Comparison of ENCODE assay signal across 33 cellular contexts in genomic region chr1:222424826-222425225, GRCh38.
DNase-seq lines count a peak whose midpoint lies in the region; ATAC-seq, FAIRE-seq and TF ChIP-seq lines count a peak whose summit lies in the region.
"Had no signal": no experiment of that assay in that cellular context is flagged by ENCODE, and none has a peak within 500 bp of the region (broad histone marks: within the 10 kb centered on the region; RNA-seq: fewer than 3 reads in every experiment).

No MANE protein-coding gene starts in this region.

- H3K27ac ChIP-seq in liver (ENCODE audit: low read depth in 1 of 2, low read length in 2 of 2): no peak overlapping the region
- H3K27ac ChIP-seq in HepG2 (ENCODE audit: extremely low read length, insufficient read depth, low read length): no peak overlapping the region
- H3K27ac ChIP-seq in right lobe of liver: no peak overlapping the region
- H3K27ac ChIP-seq in trophoblast cell (ENCODE audit: low read depth, low read length): no peak overlapping the region
- no peak overlapping the region for H3K27ac ChIP-seq in OCI-LY7 (ENCODE audit: low read depth, low read length, poor library complexity, severe bottlenecking)
- H3K27ac ChIP-seq: 22Rv1; A549; BLaER1; BLaER1 treated with 17β-estradiol and CSF1 and Interleukin-3, amounts not matched to agents 10 nM and 100 nM; C4-2B had no signal

- H3K27me3 ChIP-seq in liver (ENCODE audit: control insufficient read depth in 4 of 4, insufficient read depth in 4 of 4, low read length in 3 of 4): no peaks in the 10 kb centered on the region
- H3K27me3 ChIP-seq in HepG2 (ENCODE audit: control insufficient read depth in 1 of 2, insufficient read depth in 2 of 2, low read length in 2 of 2): no peaks in the 10 kb centered on the region; a peak in 1 of 5 replicates
- no peaks in the 10 kb centered on the region for H3K27me3 ChIP-seq in right lobe of liver
- H3K27me3 ChIP-seq in trophoblast cell (ENCODE audit: insufficient read depth, low read length): no peaks in the 10 kb centered on the region
- H3K27me3 ChIP-seq: BE2C; BLaER1; BLaER1 treated with 17β-estradiol and CSF1 and Interleukin-3, amounts not matched to agents 10 nM and 100 nM had no signal

- no peak overlapping the region for H2AK5ac ChIP-seq in trophoblast cell (ENCODE audit: low read length)

- no peak for TF ChIP-seq POLR2A in HepG2 (IDR thresholded peaks at IDR 0.05; ENCODE audit: insufficient read depth in 1 of 2, low read depth in 2 of 2, low read length in 2 of 2)
- TF ChIP-seq POLR2A in right lobe of liver (IDR thresholded peaks at IDR 0.05): no peak

- H3K14ac ChIP-seq in trophoblast cell (ENCODE audit: low read length): no peak overlapping the region

- no peak overlapping the region for H3K4ac ChIP-seq in trophoblast cell (ENCODE audit: low read depth, low read length)

- in situ Hi-C loops in HepG2 (cut with HindIII; ENCODE audit: extremely low pct_ligation_motif_present, low pct_unique_long_range_greater_than_20kb): no loop called here

- no peak for FAIRE-seq in HepG2 (lab: Jason Lieb, UNC)
- FAIRE-seq: A204.1, A549, D721Med had no signal

- ATAC-seq in HepG2 (no peak), left lobe of liver (peak; percentile 92), right lobe of liver (peak; percentile 49 to 96 (median 83))
- ATAC-seq: A549; CD8-positive, alpha-beta T cell had no signal

- DNase-seq in HepG2 (ENCODE audit: low spot score): no peak
- no peak for DNase-seq in left lobe of liver (ENCODE audit: low spot score)
- peak in 1 of 3 donors; percentile 50 for DNase-seq in right lobe of liver
- DNase-seq in trophoblast cell: no peak
- no peak for DNase-seq in OCI-LY7 (ENCODE audit: low spot score)
- DNase-seq: 8988T; ACHN; AML-193; BE2C; C1 segment of cervical spinal cord; Caco-2; Calu3; CD4-positive, alpha-beta memory T cell; CD4-positive, alpha-beta T cell; CD4-positive, CD25-positive, alpha-beta regulatory T cell; CD8-positive, alpha-beta memory T cell; CD8-positive, alpha-beta T cell; COR-L47; DMS 273 treated with DMSO at 0.1 percent for 48 hours; DMS153; DMS53; DMS79; DMS79 treated with DMSO at 0.1 percent for 48 hours; DND-41; EL had no signal

- intact Hi-C loops in HepG2 (cut with micrococcal nuclease; ENCODE audit: unreplicated experiment) (no loop called here), right lobe of liver (cut with DNase I) (no loop called here), OCI-LY7 (cut with micrococcal nuclease; ENCODE audit: unreplicated experiment) (no loop called here)

- H3K9ac ChIP-seq in liver (ENCODE audit: low read depth in 1 of 2, low read length in 2 of 2): no peak overlapping the region
- no peak overlapping the region for H3K9ac ChIP-seq in HepG2 (ENCODE audit: insufficient read depth, low read depth, low read length)
- H3K9ac ChIP-seq in trophoblast cell (ENCODE audit: low read length): no peak overlapping the region
- H3K9ac ChIP-seq: BLaER1; BLaER1 treated with 17β-estradiol and CSF1 and Interleukin-3, amounts not matched to agents 10 nM and 100 nM had no signal

- no peak overlapping the region for H2BK12ac ChIP-seq in trophoblast cell (ENCODE audit: low read length)

- H3K18ac ChIP-seq in trophoblast cell (ENCODE audit: low read length): no peak overlapping the region

- BruUV-seq in HepG2 (replicated peaks; lab: Mats Ljungman, UMichigan): no TSS peak
- no TSS peak for BruUV-seq in OCI-LY7 (replicated peaks; lab: Mats Ljungman, UMichigan)

- H3K9me3 ChIP-seq in liver (ENCODE audit: control insufficient read depth in 4 of 4, low read length in 3 of 4): no peaks in the 10 kb centered on the region
- no peaks in the 10 kb centered on the region for H3K9me3 ChIP-seq in HepG2 (ENCODE audit: low read length)
- H3K9me3 ChIP-seq in right lobe of liver: no peaks in the 10 kb centered on the region
- H3K9me3 ChIP-seq in trophoblast cell (ENCODE audit: insufficient read depth, low read depth, low read length): no peaks in the 10 kb centered on the region
- no peaks in the 10 kb centered on the region for H3K9me3 ChIP-seq in OCI-LY7 (ENCODE audit: low read length)
- H3K9me3 ChIP-seq: BE2C, Caco-2 had no signal

- no peak overlapping the region for H3K4me3 ChIP-seq in liver (ENCODE audit: low read depth in 1 of 3, low read length in 3 of 3)
- H3K4me3 ChIP-seq in HepG2 (replicated peaks in 1 of 3; ENCODE audit: insufficient read depth in 1 of 3, low read depth in 2 of 3, low read length in 3 of 3): no peak overlapping the region
- H3K4me3 ChIP-seq in right lobe of liver: no peak overlapping the region
- H3K4me3 ChIP-seq in trophoblast cell (ENCODE audit: low read depth, low read length): no peak overlapping the region
- H3K4me3 ChIP-seq in OCI-LY7 (ENCODE audit: low read depth, low read length, poor library complexity, severe bottlenecking): no peak overlapping the region
- H3K4me3 ChIP-seq: A549; BLaER1; BLaER1 treated with 17β-estradiol and CSF1 and Interleukin-3, amounts not matched to agents 10 nM and 100 nM had no signal

- no peak overlapping the region for H4K8ac ChIP-seq in trophoblast cell (ENCODE audit: low read depth, low read length)

- POLR2A ChIA-PET in HepG2 (lab: Yijun Ruan, JAX) (no interaction called here), OCI-LY7 (lab: Charles Lee) (interaction anchor here (0.6 kb wide), 1 partner anchor 416 kb away, joined by 4 read pairs; no protein-coding TSS in a partner anchor)

- no peak for TF ChIP-seq EP300 in HepG2 (IDR thresholded peaks at IDR 0.05; ENCODE audit: low read depth in 2 of 2, low read length in 2 of 2)
- no peak for TF ChIP-seq EP300 in HepG2 (CRISPR knock-in tag; IDR thresholded peaks at IDR 0.05; ENCODE audit: borderline replicate concordance)

- TF ChIP-seq CTCF in liver (IDR thresholded peaks at IDR 0.05; ENCODE audit: low read depth, low read length, missing input control): no peak
- TF ChIP-seq CTCF in HepG2 (CRISPR knock-in tag; IDR thresholded peaks at IDR 0.05): no peak
- TF ChIP-seq CTCF in right lobe of liver (IDR thresholded peaks at IDR 0.05): no peak
- TF ChIP-seq CTCF in OCI-LY7 (conservative IDR thresholded peaks at IDR 0.05; ENCODE audit: low read length): no peak

- H2BK5ac ChIP-seq in trophoblast cell (ENCODE audit: low read depth, low read length, poor library complexity): no peak overlapping the region

- H3K79me2 ChIP-seq in HepG2 (ENCODE audit: insufficient read depth, low read length): no peaks in the 10 kb centered on the region
- H3K79me2 ChIP-seq in trophoblast cell (ENCODE audit: control insufficient read depth, insufficient read depth, low read length, poor library complexity): no peaks in the 10 kb centered on the region
- H3K79me2 ChIP-seq in OCI-LY7 (ENCODE audit: insufficient read depth, low read depth, low read length): no peaks in the 10 kb centered on the region

- H3K23ac ChIP-seq in trophoblast cell (ENCODE audit: low read length): no peak overlapping the region

- H4K20me1 ChIP-seq in HepG2 (ENCODE audit: insufficient read depth, low read length) (no peaks in the 10 kb centered on the region), OCI-LY7 (ENCODE audit: insufficient read depth, low read length) (no peaks in the 10 kb centered on the region)
- H4K20me1 ChIP-seq: BLaER1; BLaER1 treated with 17β-estradiol and CSF1 and Interleukin-3, amounts not matched to agents 10 nM and 100 nM had no signal

- TF ChIP-seq RAD21 in liver (IDR thresholded peaks at IDR 0.05): no peak
- TF ChIP-seq RAD21 in HepG2 (CRISPR knock-in tag; IDR thresholded peaks at IDR 0.05): no peak

- no peaks in the 10 kb centered on the region for H3K36me3 ChIP-seq in liver (ENCODE audit: control insufficient read depth in 4 of 4, insufficient read depth in 3 of 4, low read depth in 1 of 4, low read length in 3 of 4)
- H3K36me3 ChIP-seq in HepG2 (replicated peaks in 1 of 2; ENCODE audit: control insufficient read depth in 1 of 2, insufficient read depth in 2 of 2, low read length in 2 of 2): no peaks in the 10 kb centered on the region
- no peaks in the 10 kb centered on the region for H3K36me3 ChIP-seq in right lobe of liver
- no peaks in the 10 kb centered on the region for H3K36me3 ChIP-seq in trophoblast cell (ENCODE audit: control insufficient read depth in 1 of 2, insufficient read depth in 2 of 2, low read length in 2 of 2)
- H3K36me3 ChIP-seq in OCI-LY7 (ENCODE audit: insufficient read depth, low read length): no peaks in the 10 kb centered on the region
- H3K36me3 ChIP-seq: BE2C; BLaER1; BLaER1 treated with 17β-estradiol and CSF1 and Interleukin-3, amounts not matched to agents 10 nM and 100 nM had no signal

- no peak overlapping the region for H4K12ac ChIP-seq in trophoblast cell (ENCODE audit: low read depth, low read length)

- CTCF ChIA-PET in HepG2 (lab: Yijun Ruan, JAX; ENCODE audit: low intra/inter-chr PET ratio, low total read pairs) (no interaction called here), OCI-LY7 (lab: Charles Lee; ENCODE audit: unreplicated experiment) (no interaction called here)

- H3K4me2 ChIP-seq in HepG2 (ENCODE audit: low read depth, low read length) (no peak overlapping the region), trophoblast cell (ENCODE audit: low read length) (no peak overlapping the region), OCI-LY7 (ENCODE audit: low read length) (no peak overlapping the region)
- H3K4me2 ChIP-seq: A549; BLaER1; BLaER1 treated with 17β-estradiol and CSF1 and Interleukin-3, amounts not matched to agents 10 nM and 100 nM had no signal

- H2BK120ac ChIP-seq in trophoblast cell (ENCODE audit: insufficient read depth, low read length, poor library complexity): no peak overlapping the region

- H3K4me1 ChIP-seq in liver (ENCODE audit: control insufficient read depth in 4 of 4, insufficient read depth in 4 of 4, low read length in 3 of 4): no peaks in the 10 kb centered on the region
- H3K4me1 ChIP-seq in HepG2 (ENCODE audit: insufficient read depth, low read length): no peaks in the 10 kb centered on the region
- no peaks in the 10 kb centered on the region for H3K4me1 ChIP-seq in right lobe of liver
- no peaks in the 10 kb centered on the region for H3K4me1 ChIP-seq in trophoblast cell (ENCODE audit: control insufficient read depth in 1 of 2, insufficient read depth in 2 of 2, low read length in 2 of 2)
- no peaks in the 10 kb centered on the region for H3K4me1 ChIP-seq in OCI-LY7 (ENCODE audit: insufficient read depth, low read length, poor library complexity, severe bottlenecking)
- H3K4me1 ChIP-seq: A549, BE2C, BLaER1, Caco-2 had no signal

- H2AFZ ChIP-seq in HepG2 (ENCODE audit: low read length) (no peak overlapping the region), trophoblast cell (ENCODE audit: insufficient read depth, low read length, poor library complexity) (no peak overlapping the region), OCI-LY7 (ENCODE audit: low read length) (no peak overlapping the region)

- 92% methylated on average over 1 of the region's 1 CpG for WGBS in liver
- 8% methylated on average over 1 of the region's 1 CpG for WGBS in HepG2 (ENCODE audit: low lambda C conversion rate)
- no CpG with 5 or more reads among the region's 1 CpG for WGBS in right lobe of liver (ENCODE audit: insufficient coverage, low coverage, low lambda C conversion rate, missing lambda C conversion rate)
- no CpG with 5 or more reads among the region's 1 CpG for WGBS in trophoblast cell (ENCODE audit: extremely low coverage, insufficient coverage, insufficient read length)

- no peaks in the 10 kb centered on the region for H3K9me2 ChIP-seq in OCI-LY7 (ENCODE audit: insufficient read depth, low read length)

- H4K91ac ChIP-seq in trophoblast cell (ENCODE audit: low read depth, low read length): no peak overlapping the region

- no peaks in the 10 kb centered on the region for H3K79me1 ChIP-seq in trophoblast cell (ENCODE audit: low read length)
